ENCODE assay signal across 18 cellular contexts in genomic region chr2:8307779-8308178, GRCh38.
DNase-seq lines count a peak whose midpoint lies in the region; ATAC-seq and TF ChIP-seq lines count a peak whose summit lies in the region.
"Had no signal": no experiment of that assay in that cellular context is flagged by ENCODE, and none has a peak within 500 bp of the region (broad histone marks: within the 10 kb centered on the region; RNA-seq: fewer than 3 reads in every experiment).

No MANE protein-coding gene starts in this region.

- 93 to 96% methylated on average over 4 of the region's 4 CpGs for WGBS in GM23248 (ENCODE audit: low coverage in 1 of 2, low lambda C conversion rate in 2 of 2, missing lambda C conversion rate in 2 of 2), 2 experiments

- H3K9ac ChIP-seq in GM23248 (no peak overlapping the region), MM.1S (ENCODE audit: low read length) (no peak overlapping the region)

- in situ Hi-C loops in GM23248 (cut with MboI), result no loop called here

- peaks cover 95% of the 10 kb centered on the region for H3K4me1 Mint-ChIP-seq in activated CD8-positive, alpha-beta memory T cell treated with anti-CD3 and anti-CD28 coated beads, Interleukin-2, amount 10 ng/mL, durations not matched to agents 7 days and 5 days
- H3K4me1 Mint-ChIP-seq in activated naive CD8-positive, alpha-beta T cell treated with anti-CD3 and anti-CD28 coated beads for 36 hours, result peaks cover 54% of the 10 kb centered on the region

- no peak overlapping the region for H2AFZ ChIP-seq in GM23248
- H2AFZ ChIP-seq in MM.1S (ENCODE audit: low read length), result no peak overlapping the region

- H4K20me1 ChIP-seq in GM23248 (ENCODE audit: insufficient read depth), result no peaks in the 10 kb centered on the region
- no peaks in the 10 kb centered on the region for H4K20me1 ChIP-seq in MM.1S (ENCODE audit: insufficient read depth, low read length)

- H3F3A ChIP-seq in GM23248 (ENCODE audit: insufficient read depth) (no peaks in the 10 kb centered on the region), MM.1S (ENCODE audit: insufficient read depth, low read length) (peaks cover 8% of the 10 kb centered on the region; the same call in 1 of the 2 replicates)

- peaks cover 28% of the 10 kb centered on the region for H3K36me3 Mint-ChIP-seq in activated CD8-positive, alpha-beta memory T cell treated with anti-CD3 and anti-CD28 coated beads, Interleukin-2, amount 10 ng/mL, durations not matched to agents 7 days and 5 days
- H3K36me3 Mint-ChIP-seq in activated naive CD8-positive, alpha-beta T cell treated with anti-CD3 and anti-CD28 coated beads for 36 hours, result peaks cover 12% of the 10 kb centered on the region
- H3K36me3 Mint-ChIP-seq: activated naive CD4-positive, alpha-beta T cell treated with anti-CD3 and anti-CD28 coated beads, Interleukin-2, amount 50 U/mL, for 24 hours; type B pancreatic cell had no signal

- no peaks in the 10 kb centered on the region for H3K9me2 ChIP-seq in GM23248 (ENCODE audit: insufficient read depth)
- no peaks in the 10 kb centered on the region for H3K9me2 ChIP-seq in MM.1S (replicated peaks; ENCODE audit: insufficient read depth, low read length)

- H3K4me3 ChIP-seq in GM23248 (no peak overlapping the region), MM.1S (ENCODE audit: low read length) (no peak overlapping the region)

- no peaks in the 10 kb centered on the region for H3K9me3 ChIP-seq in GM23248 (ENCODE audit: low read depth)
- H3K9me3 ChIP-seq in MM.1S (replicated peaks; ENCODE audit: insufficient read depth, low read length), result no peaks in the 10 kb centered on the region

- H3K36me3 ChIP-seq in GM23248 (ENCODE audit: low read depth) (no peaks in the 10 kb centered on the region), MM.1S (replicated peaks; ENCODE audit: insufficient read depth, low read length) (no peaks in the 10 kb centered on the region)
- H3K36me3 ChIP-seq: brain microvascular endothelial cell had no signal

- no peak overlapping the region for H3K4me3 Mint-ChIP-seq in activated CD8-positive, alpha-beta memory T cell treated with anti-CD3 and anti-CD28 coated beads, Interleukin-2, amount 10 ng/mL, durations not matched to agents 7 days and 5 days
- no peak overlapping the region for H3K4me3 Mint-ChIP-seq in activated naive CD8-positive, alpha-beta T cell treated with anti-CD3 and anti-CD28 coated beads for 36 hours
- H3K4me3 Mint-ChIP-seq: activated CD4-positive, alpha-beta T cell treated with anti-CD3 and anti-CD28 coated beads for 36 hours; activated naive CD4-positive, alpha-beta T cell treated with anti-CD3 and anti-CD28 coated beads, Interleukin-2, amount 50 U/mL, for 24 hours; HFFc6; stimulated activated naive CD8-positive, alpha-beta T cell treated with anti-CD3 and anti-CD28 coated beads, Interleukin-15, amount 100 ng/mL, for 72 hours; type B pancreatic cell had no signal

- TF ChIP-seq CTCF in foreskin keratinocyte (conservative IDR thresholded peaks at IDR 0.05) (no peak), MM.1S (IDR thresholded peaks at IDR 0.05; ENCODE audit: low read length) (no peak)

- H3K79me2 ChIP-seq in GM23248 (ENCODE audit: insufficient read depth), result no peaks in the 10 kb centered on the region
- no peaks in the 10 kb centered on the region for H3K79me2 ChIP-seq in MM.1S (ENCODE audit: low read length)

- DNase-seq in GM23248 (peak; percentile 28), foreskin keratinocyte (no peak), MM.1S (no peak), DMS79 treated with DMSO at 0.1 percent for 48 hours (lab: John Stamatoyannopoulos, UW) (no peak)
- DNase-seq in activated CD8-positive, alpha-beta memory T cell treated with anti-CD3 and anti-CD28 coated beads, Interleukin-2, amount 10 ng/mL, durations not matched to agents 7 days and 5 days, result peak; percentile 12
- DNase-seq in stimulated activated CD8-positive, alpha-beta memory T cell treated with anti-CD3 and anti-CD28 coated beads, Interleukin-4, amount 100 ng/mL, for 48 hours, result peak; percentile 16
- DNase-seq in activated naive CD8-positive, alpha-beta T cell treated with anti-CD3 and anti-CD28 coated beads for 36 hours, result no peak
- DNase-seq: activated CD4-positive, alpha-beta T cell treated with anti-CD3 and anti-CD28 coated beads for 36 hours; brain microvascular endothelial cell; foreskin melanocyte; HFFc6; NCI-H1436; NCI-H2171 treated with DMSO at 0.1 percent for 48 hours; RPMI8226; stimulated activated naive CD8-positive, alpha-beta T cell treated with anti-CD3 and anti-CD28 coated beads, Interleukin-15, amount 100 ng/mL, for 72 hours had no signal

- ATAC-seq in activated CD8-positive, alpha-beta memory T cell treated with anti-CD3 and anti-CD28 coated beads, Interleukin-2, amount 10 ng/mL, durations not matched to agents 7 days and 5 days, result no peak
- peak; percentile 77 for ATAC-seq in foreskin keratinocyte
- ATAC-seq: activated CD4-positive, alpha-beta T cell treated with anti-CD3 and anti-CD28 coated beads for 36 hours; sciatic nerve; stimulated activated naive CD8-positive, alpha-beta T cell treated with anti-CD3 and anti-CD28 coated beads, Interleukin-15, amount 100 ng/mL, for 72 hours had no signal

- CTCF ChIA-PET in activated CD8-positive, alpha-beta memory T cell treated with anti-CD3 and anti-CD28 coated beads, Interleukin-2, amount 10 ng/mL, durations not matched to agents 7 days and 5 days (lab: Charles Lee), result interaction anchor here (1.1 kb wide), 1 partner anchor 236 kb away, joined by 3 read pairs; no protein-coding TSS in a partner anchor

- H3K27ac ChIP-seq in GM23248, result no peak overlapping the region
- H3K27ac ChIP-seq in foreskin keratinocyte, result no peak overlapping the region
- H3K27ac ChIP-seq in MM.1S (ENCODE audit: low read length), result no peak overlapping the region
- H3K27ac ChIP-seq: brain microvascular endothelial cell had no signal

- H3K4me2 ChIP-seq in GM23248 (ENCODE audit: unreplicated experiment), result no peak overlapping the region
- no peak overlapping the region for H3K4me2 ChIP-seq in MM.1S (ENCODE audit: low read depth, low read length)

- H3K9me3 Mint-ChIP-seq in activated CD8-positive, alpha-beta memory T cell treated with anti-CD3 and anti-CD28 coated beads, Interleukin-2, amount 10 ng/mL, durations not matched to agents 7 days and 5 days (ENCODE audit: low read depth), result no peaks in the 10 kb centered on the region
- H3K9me3 Mint-ChIP-seq in activated naive CD8-positive, alpha-beta T cell treated with anti-CD3 and anti-CD28 coated beads for 36 hours, result peaks cover 5% of the 10 kb centered on the region
- H3K9me3 Mint-ChIP-seq: activated naive CD4-positive, alpha-beta T cell treated with anti-CD3 and anti-CD28 coated beads, Interleukin-2, amount 50 U/mL, for 24 hours; HFFc6 had no signal

- H3K27me3 Mint-ChIP-seq in activated CD8-positive, alpha-beta memory T cell treated with anti-CD3 and anti-CD28 coated beads, Interleukin-2, amount 10 ng/mL, durations not matched to agents 7 days and 5 days, result no peaks in the 10 kb centered on the region
- peaks cover 55% of the 10 kb centered on the region for H3K27me3 Mint-ChIP-seq in activated naive CD8-positive, alpha-beta T cell treated with anti-CD3 and anti-CD28 coated beads for 36 hours
- H3K27me3 Mint-ChIP-seq: activated CD4-positive, alpha-beta T cell treated with anti-CD3 and anti-CD28 coated beads for 36 hours; activated naive CD4-positive, alpha-beta T cell treated with anti-CD3 and anti-CD28 coated beads, Interleukin-2, amount 50 U/mL, for 24 hours had no signal

- H3K4me1 ChIP-seq in GM23248 (ENCODE audit: insufficient read depth) (no peaks in the 10 kb centered on the region), foreskin keratinocyte (no peaks in the 10 kb centered on the region), MM.1S (ENCODE audit: low read length) (peaks cover 16% of the 10 kb centered on the region)

- H3K27me3 ChIP-seq in GM23248 (replicated peaks; ENCODE audit: insufficient read depth), result no peaks in the 10 kb centered on the region
- H3K27me3 ChIP-seq in foreskin keratinocyte, result no peaks in the 10 kb centered on the region
- H3K27me3 ChIP-seq in MM.1S (replicated peaks; ENCODE audit: insufficient read depth, low read length), result no peaks in the 10 kb centered on the region
- H3K27me3 ChIP-seq: brain microvascular endothelial cell had no signal

- no peak overlapping the region for H3K27ac Mint-ChIP-seq in activated CD8-positive, alpha-beta memory T cell treated with anti-CD3 and anti-CD28 coated beads, Interleukin-2, amount 10 ng/mL, durations not matched to agents 7 days and 5 days
- no peak overlapping the region for H3K27ac Mint-ChIP-seq in activated naive CD8-positive, alpha-beta T cell treated with anti-CD3 and anti-CD28 coated beads for 36 hours
- H3K27ac Mint-ChIP-seq: activated CD4-positive, alpha-beta T cell treated with anti-CD3 and anti-CD28 coated beads for 36 hours; activated naive CD4-positive, alpha-beta T cell treated with anti-CD3 and anti-CD28 coated beads, Interleukin-2, amount 50 U/mL, for 24 hours; HFFc6; stimulated activated naive CD8-positive, alpha-beta T cell treated with anti-CD3 and anti-CD28 coated beads, Interleukin-15, amount 100 ng/mL, for 72 hours; type B pancreatic cell had no signal

Comparison
In these comparisons a context has a peak if more than half of its experiments do, and no peak if none do; other contexts are left out.
1. DNase-seq: peak in GM23248 (single experiment), activated CD8-positive, alpha-beta memory T cell treated with anti-CD3 and anti-CD28 coated beads, Interleukin-2, amount 10 ng/mL, durations not matched to agents 7 days and 5 days (single experiment) and stimulated activated CD8-positive, alpha-beta memory T cell treated with anti-CD3 and anti-CD28 coated beads, Interleukin-4, amount 100 ng/mL, for 48 hours (single experiment); none in foreskin keratinocyte (0 of 2), activated naive CD8-positive, alpha-beta T cell treated with anti-CD3 and anti-CD28 coated beads for 36 hours (single experiment), MM.1S (single experiment) and DMS79 treated with DMSO at 0.1 percent for 48 hours (single experiment).